In the genomic region with DNA sequence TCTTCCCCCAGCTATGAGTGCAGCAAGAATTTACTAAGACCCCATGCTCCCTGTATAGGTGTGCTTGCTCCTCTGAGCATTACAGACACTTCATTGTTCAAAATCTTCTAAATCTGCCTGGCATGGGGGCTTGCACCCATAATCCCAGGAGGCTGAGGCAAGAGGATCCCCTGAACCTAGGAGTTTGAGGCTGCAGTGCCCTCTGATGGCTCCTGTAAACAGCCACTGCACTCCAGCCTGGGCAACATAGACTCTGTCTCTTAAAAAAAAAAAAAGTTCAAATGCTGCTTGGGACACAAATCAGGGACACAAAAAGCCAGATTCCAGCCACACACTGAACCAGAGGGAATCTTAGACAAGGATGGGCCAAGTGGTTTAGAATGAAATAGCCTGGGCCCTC, we compare ENCODE assay signal across 1 cellular context.
A peak's percentile ranks its signal among the peaks of the same experiment; 100 is the strongest.
TF ChIP-seq lines count a peak whose summit lies in the region.

No MANE protein-coding gene starts in this region.

TF ChIP-seq in HepG2, 621 proteins besides CTCF, POLR2A, EP300 and RAD21:
- TF ChIP-seq STAG1 (CRISPR knock-in tag; IDR thresholded peaks at IDR 0.05): peak; percentile 48
- TF ChIP-seq, protein P1, sequence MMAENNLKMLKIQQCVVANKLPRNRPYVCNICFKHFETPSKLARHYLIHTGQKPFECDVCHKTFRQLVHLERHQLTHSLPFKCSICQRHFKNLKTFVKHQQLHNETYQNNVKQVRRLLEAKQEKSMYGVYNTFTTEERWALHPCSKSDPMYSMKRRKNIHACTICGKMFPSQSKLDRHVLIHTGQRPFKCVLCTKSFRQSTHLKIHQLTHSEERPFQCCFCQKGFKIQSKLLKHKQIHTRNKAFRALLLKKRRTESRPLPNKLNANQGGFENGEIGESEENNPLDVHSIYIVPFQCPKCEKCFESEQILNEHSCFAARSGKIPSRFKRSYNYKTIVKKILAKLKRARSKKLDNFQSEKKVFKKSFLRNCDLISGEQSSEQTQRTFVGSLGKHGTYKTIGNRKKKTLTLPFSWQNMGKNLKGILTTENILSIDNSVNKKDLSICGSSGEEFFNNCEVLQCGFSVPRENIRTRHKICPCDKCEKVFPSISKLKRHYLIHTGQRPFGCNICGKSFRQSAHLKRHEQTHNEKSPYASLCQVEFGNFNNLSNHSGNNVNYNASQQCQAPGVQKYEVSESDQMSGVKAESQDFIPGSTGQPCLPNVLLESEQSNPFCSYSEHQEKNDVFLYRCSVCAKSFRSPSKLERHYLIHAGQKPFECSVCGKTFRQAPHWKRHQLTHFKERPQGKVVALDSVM (CRISPR knock-in tag; IDR thresholded peaks at IDR 0.05): peak; percentile 92
- TF ChIP-seq, protein P2, sequence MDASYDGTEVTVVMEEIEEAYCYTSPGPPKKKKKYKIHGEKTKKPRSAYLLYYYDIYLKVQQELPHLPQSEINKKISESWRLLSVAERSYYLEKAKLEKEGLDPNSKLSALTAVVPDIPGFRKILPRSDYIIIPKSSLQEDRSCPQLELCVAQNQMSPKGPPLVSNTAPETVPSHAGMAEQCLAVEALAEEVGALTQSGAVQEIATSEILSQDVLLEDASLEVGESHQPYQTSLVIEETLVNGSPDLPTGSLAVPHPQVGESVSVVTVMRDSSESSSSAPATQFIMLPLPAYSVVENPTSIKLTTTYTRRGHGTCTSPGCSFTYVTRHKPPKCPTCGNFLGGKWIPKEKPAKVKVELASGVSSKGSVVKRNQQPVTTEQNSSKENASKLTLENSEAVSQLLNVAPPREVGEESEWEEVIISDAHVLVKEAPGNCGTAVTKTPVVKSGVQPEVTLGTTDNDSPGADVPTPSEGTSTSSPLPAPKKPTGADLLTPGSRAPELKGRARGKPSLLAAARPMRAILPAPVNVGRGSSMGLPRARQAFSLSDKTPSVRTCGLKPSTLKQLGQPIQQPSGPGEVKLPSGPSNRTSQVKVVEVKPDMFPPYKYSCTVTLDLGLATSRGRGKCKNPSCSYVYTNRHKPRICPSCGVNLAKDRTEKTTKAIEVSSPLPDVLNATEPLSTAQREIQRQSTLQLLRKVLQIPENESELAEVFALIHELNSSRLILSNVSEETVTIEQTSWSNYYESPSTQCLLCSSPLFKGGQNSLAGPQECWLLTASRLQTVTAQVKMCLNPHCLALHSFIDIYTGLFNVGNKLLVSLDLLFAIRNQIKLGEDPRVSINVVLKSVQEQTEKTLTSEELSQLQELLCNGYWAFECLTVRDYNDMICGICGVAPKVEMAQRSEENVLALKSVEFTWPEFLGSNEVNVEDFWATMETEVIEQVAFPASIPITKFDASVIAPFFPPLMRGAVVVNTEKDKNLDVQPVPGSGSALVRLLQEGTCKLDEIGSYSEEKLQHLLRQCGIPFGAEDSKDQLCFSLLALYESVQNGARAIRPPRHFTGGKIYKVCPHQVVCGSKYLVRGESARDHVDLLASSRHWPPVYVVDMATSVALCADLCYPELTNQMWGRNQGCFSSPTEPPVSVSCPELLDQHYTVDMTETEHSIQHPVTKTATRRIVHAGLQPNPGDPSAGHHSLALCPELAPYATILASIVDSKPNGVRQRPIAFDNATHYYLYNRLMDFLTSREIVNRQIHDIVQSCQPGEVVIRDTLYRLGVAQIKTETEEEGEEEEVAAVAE (CRISPR knock-in tag; IDR thresholded peaks at IDR 0.05; ENCODE audit: borderline replicate concordance): no peak
TF ChIP-seq in HepG2: peak in this region for 2.
